ENCODE assay signal across 8 cellular contexts in the genomic region with DNA sequence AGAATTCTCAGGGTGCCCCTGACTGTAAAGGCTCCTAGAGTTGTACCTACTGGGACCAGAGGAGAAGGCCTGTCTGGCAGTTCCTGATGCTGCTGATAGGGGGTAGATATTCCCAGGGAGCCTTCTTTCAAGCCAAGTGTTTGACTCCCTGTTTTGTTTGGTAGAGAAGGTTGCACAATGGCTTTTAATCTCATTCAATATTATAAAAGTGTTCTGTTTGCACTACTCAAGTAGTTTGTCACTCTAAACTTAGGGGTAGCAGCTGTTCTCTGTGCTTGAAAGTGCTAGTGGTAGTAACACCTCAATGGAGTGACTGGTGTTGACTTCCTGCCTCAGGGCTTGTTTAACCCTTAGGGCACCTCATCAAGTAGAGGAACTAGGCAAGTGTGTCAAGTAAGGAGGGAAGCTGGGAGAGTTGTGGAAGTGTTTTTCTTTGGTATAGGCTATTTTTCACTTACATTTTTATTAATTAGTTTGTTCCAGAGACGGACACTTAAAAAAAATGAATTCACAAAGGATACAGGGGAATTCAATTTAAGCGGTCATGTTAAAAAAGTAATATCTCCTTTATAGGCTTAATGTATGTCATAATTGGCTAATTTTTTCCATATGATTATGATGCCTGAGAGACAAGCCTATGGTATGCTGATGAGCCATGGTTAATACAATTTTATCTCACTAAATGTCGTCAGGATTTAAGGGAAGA. TPM values are rescaled to one million over a fixed set of nuclear protein-coding genes. Genes with fewer than 3 reads are reported as not detected.
A peak's percentile ranks its signal among the peaks of the same experiment; 100 is the strongest.
DNase-seq lines count a peak whose midpoint lies in the region; ATAC-seq, FAIRE-seq and TF ChIP-seq lines count a peak whose summit lies in the region.

No MANE protein-coding gene starts in this region.

- FAIRE-seq in GM19239 (lab: Jason Lieb, UNC): peak; percentile 33

- H3K27me3 Mint-ChIP-seq in activated CD4-positive, alpha-beta memory T cell treated with anti-CD3 and anti-CD28 coated beads for 36 hours: no peaks in the 10 kb centered on the region

- H3K27ac Mint-ChIP-seq in activated CD4-positive, alpha-beta memory T cell treated with anti-CD3 and anti-CD28 coated beads for 36 hours: no peak overlapping the region

- no peaks in the 10 kb centered on the region for H3K9me3 Mint-ChIP-seq in activated CD4-positive, alpha-beta memory T cell treated with anti-CD3 and anti-CD28 coated beads for 36 hours

- TF ChIP-seq CTCF in fibroblast of pulmonary artery (IDR thresholded peaks at IDR 0.05; ENCODE audit: low read length, missing control alignments): peak; percentile 35

- peak; percentile 12 for DNase-seq in GM19239 (ENCODE audit: insufficient read length, low spot score)
- peak; percentile 85 for DNase-seq in NCI-H345 (lab: John Stamatoyannopoulos, UW)
- peak; percentile 51 for DNase-seq in fibroblast of pulmonary artery (ENCODE audit: low read depth)
- no peak for DNase-seq in activated CD4-positive, alpha-beta memory T cell treated with anti-CD3 and anti-CD28 coated beads for 36 hours

- H3K27ac ChIP-seq in skin epidermis: peak overlapping the region in 12 of 21 experiments; percentile 3 to 87 (median 56)

- H3K36me3 Mint-ChIP-seq in activated CD4-positive, alpha-beta memory T cell treated with anti-CD3 and anti-CD28 coated beads for 36 hours: no peaks in the 10 kb centered on the region

- H3K4me3 ChIP-seq in fibroblast of pulmonary artery (replicated peaks; ENCODE audit: low read depth, low read length): no peak overlapping the region
- no peak overlapping the region for H3K4me3 ChIP-seq in skin epidermis

- H3K4me3 Mint-ChIP-seq in activated CD4-positive, alpha-beta memory T cell treated with anti-CD3 and anti-CD28 coated beads for 36 hours: no peak overlapping the region

- intact Hi-C loops in activated CD4-positive, alpha-beta memory T cell treated with anti-CD3 and anti-CD28 coated beads for 36 hours (cut with micrococcal nuclease): loop anchor here (5.0 kb wide), 1 partner anchor 38 kb away; a partner anchor contains a TSS

- peaks cover 24% of the 10 kb centered on the region for H3K4me1 Mint-ChIP-seq in activated CD4-positive, alpha-beta memory T cell treated with anti-CD3 and anti-CD28 coated beads for 36 hours (ENCODE audit: low read depth)

- POLR2A ChIA-PET in activated CD4-positive, alpha-beta memory T cell treated with anti-CD3 and anti-CD28 coated beads for 36 hours (lab: Charles Lee): no interaction called here

- CTCF ChIA-PET in activated CD4-positive, alpha-beta memory T cell treated with anti-CD3 and anti-CD28 coated beads for 36 hours (lab: Charles Lee): no interaction called here

- no peak for ATAC-seq in HG03045 (IDR thresholded peaks at IDR 0.05; ENCODE audit: unreplicated experiment)
- ATAC-seq in GM21529 (IDR thresholded peaks at IDR 0.05; ENCODE audit: unreplicated experiment): no peak
- no peak for ATAC-seq in GM21381 (IDR thresholded peaks at IDR 0.05; ENCODE audit: unreplicated experiment)

RNA-seq across cellular contexts. Expression of a gene that starts 38.1 kb away (rescaled TPM):
- total RNA-seq in activated CD4-positive, alpha-beta memory T cell treated with anti-CD3 and anti-CD28 coated beads for 36 hours: 10 to 100 TPM; 12.0 to 12.1 TPM

RNA-seq across cellular contexts. Expression of a gene that starts 59.5 kb away (rescaled TPM):
- 100 to 1,000 TPM; 111 to 117 TPM for total RNA-seq in activated CD4-positive, alpha-beta memory T cell treated with anti-CD3 and anti-CD28 coated beads for 36 hours
